In genomic region chr20:33611106-33611505, GRCh38 we compare ENCODE assay signal across 16 cellular contexts. TPM values are rescaled to one million over a fixed set of nuclear protein-coding genes. Genes with fewer than 3 reads are reported as not detected.
A peak's percentile ranks its signal among the peaks of the same experiment; 100 is the strongest.
DNase-seq lines count a peak whose midpoint lies in the region; ATAC-seq and TF ChIP-seq lines count a peak whose summit lies in the region.
"Had no signal": no experiment of that assay in that cellular context is flagged by ENCODE, and none has a peak within 500 bp of the region (broad histone marks: within the 10 kb centered on the region; RNA-seq: fewer than 3 reads in every experiment).

No MANE protein-coding gene starts in this region.

- peaks cover 5% of the 10 kb centered on the region for H3K4me1 ChIP-seq in cardiac muscle cell (ENCODE audit: low read depth)
- no peaks in the 10 kb centered on the region for H3K4me1 ChIP-seq in right atrium auricular region
- H3K4me1 ChIP-seq in Karpas-422 (ENCODE audit: low read length): peaks cover 50% of the 10 kb centered on the region

- CTCF ChIA-PET in activated B cell treated with CpG ODN at 0.5 μM for 24 hours (lab: Charles Lee): no interaction called here

- H3K36me3 Mint-ChIP-seq in activated B cell treated with CpG ODN at 0.5 μM for 24 hours (ENCODE audit: low read depth): peaks cover 55% of the 10 kb centered on the region

- no peak overlapping the region for H3K4me2 ChIP-seq in Karpas-422 (ENCODE audit: low read depth, low read length, poor library complexity, severe bottlenecking)
- H3K4me2 ChIP-seq: BLaER1 treated with 17β-estradiol and CSF1 and Interleukin-3, amounts not matched to agents 10 nM and 100 nM had no signal

- no peak overlapping the region for H3K4me3 Mint-ChIP-seq in activated B cell treated with CpG ODN at 0.5 μM for 24 hours
- H3K4me3 Mint-ChIP-seq: CD4-positive, alpha-beta T cell had no signal

- no peaks in the 10 kb centered on the region for H4K20me1 ChIP-seq in Karpas-422 (ENCODE audit: insufficient read depth, low read depth, low read length)

- no peak overlapping the region for H3K27ac Mint-ChIP-seq in activated B cell treated with CpG ODN at 0.5 μM for 24 hours
- H3K27ac Mint-ChIP-seq: CD4-positive, alpha-beta T cell had no signal

- H3K27ac ChIP-seq in cardiac muscle cell: peak overlapping the region; percentile 52
- no peak overlapping the region for H3K27ac ChIP-seq in right atrium auricular region
- peak overlapping the region; percentile 51 for H3K27ac ChIP-seq in Karpas-422 (ENCODE audit: low read length)
- H3K27ac ChIP-seq: BLaER1 treated with 17β-estradiol and CSF1 and Interleukin-3, amounts not matched to agents 10 nM and 100 nM had no signal

- H3K4me3 ChIP-seq in cardiac muscle cell (no peak overlapping the region), right atrium auricular region (no peak overlapping the region), Karpas-422 (ENCODE audit: low read length) (no peak overlapping the region)
- H3K4me3 ChIP-seq: BLaER1 treated with 17β-estradiol and CSF1 and Interleukin-3, amounts not matched to agents 10 nM and 100 nM; HAP-1 had no signal

- no peaks in the 10 kb centered on the region for H3K9me3 Mint-ChIP-seq in activated B cell treated with CpG ODN at 0.5 μM for 24 hours
- H3K9me3 Mint-ChIP-seq: CD4-positive, alpha-beta T cell had no signal

- H3K27me3 ChIP-seq in cardiac muscle cell: no peaks in the 10 kb centered on the region
- no peaks in the 10 kb centered on the region for H3K27me3 ChIP-seq in right atrium auricular region
- H3K27me3 ChIP-seq in Karpas-422 (ENCODE audit: low read length): no peaks in the 10 kb centered on the region
- H3K27me3 ChIP-seq: BLaER1 treated with 17β-estradiol and CSF1 and Interleukin-3, amounts not matched to agents 10 nM and 100 nM had no signal

- H3K9me3 ChIP-seq in cardiac muscle cell (ENCODE audit: low read depth) (no peaks in the 10 kb centered on the region), right atrium auricular region (no peaks in the 10 kb centered on the region), Karpas-422 (ENCODE audit: low read length) (no peaks in the 10 kb centered on the region)
- H3K9me3 ChIP-seq: BLaER1 treated with 17β-estradiol and CSF1 and Interleukin-3, amounts not matched to agents 10 nM and 100 nM; HAP-1 had no signal

- ATAC-seq in activated B cell treated with CpG ODN at 0.5 μM for 24 hours (ENCODE audit: low read depth) (peak; percentile 25), sciatic nerve (peak; percentile 74)

- no peak for TF ChIP-seq CTCF in cardiac muscle cell (IDR thresholded peaks at IDR 0.05; ENCODE audit: low read depth, low read length)
- no peak for TF ChIP-seq CTCF in right atrium auricular region (IDR thresholded peaks at IDR 0.05)
- TF ChIP-seq CTCF in activated B cell treated with CpG ODN at 0.5 μM for 24 hours (IDR thresholded peaks at IDR 0.05): no peak

- no peak overlapping the region for H2AFZ ChIP-seq in Karpas-422 (ENCODE audit: low read length)

- no peaks in the 10 kb centered on the region for H3K9me2 ChIP-seq in Karpas-422 (replicated peaks; ENCODE audit: insufficient read depth, low read length)

- DNase-seq in cardiac muscle cell (ENCODE audit: low read depth in 1 of 2, low spot score in 1 of 2) (peak in 1 of 2 donors; percentile 2), right atrium auricular region (ENCODE audit: low spot score) (no peak), Karpas-422 (no peak), activated B cell treated with CpG ODN at 0.5 μM for 24 hours (no peak), sciatic nerve (ENCODE audit: low spot score) (no peak), NCI-H526 treated with DMSO at 0.1 percent for 48 hours (lab: John Stamatoyannopoulos, UW) (no peak), NCI-H774 (lab: John Stamatoyannopoulos, UW) (no peak), G401 (ENCODE audit: low spot score) (no peak)
- DNase-seq: 8988T; AML-193; CD4-positive, alpha-beta T cell; DND-41; GF-D8 had no signal

- POLR2A ChIA-PET in activated B cell treated with CpG ODN at 0.5 μM for 24 hours (lab: Charles Lee): no interaction called here

- no peaks in the 10 kb centered on the region for H3K27me3 Mint-ChIP-seq in activated B cell treated with CpG ODN at 0.5 μM for 24 hours
- H3K27me3 Mint-ChIP-seq: CD4-positive, alpha-beta T cell had no signal

- H3K9ac ChIP-seq in Karpas-422 (ENCODE audit: low read length): no peak overlapping the region
- H3K9ac ChIP-seq: BLaER1 treated with 17β-estradiol and CSF1 and Interleukin-3, amounts not matched to agents 10 nM and 100 nM had no signal

- H3K36me3 ChIP-seq in cardiac muscle cell (peaks cover 29% of the 10 kb centered on the region), right atrium auricular region (peaks cover 41% of the 10 kb centered on the region), Karpas-422 (ENCODE audit: insufficient read depth, low read length) (peaks cover 73% of the 10 kb centered on the region)

- in situ Hi-C loops in G401 (cut with HindIII; ENCODE audit: low sequenced_read_pairs): no loop called here

- intact Hi-C loops in activated B cell treated with CpG ODN at 0.5 μM for 24 hours (cut with micrococcal nuclease): no loop called here
- intact Hi-C loops in sciatic nerve (cut with DNase I): no loop called here

- peaks cover 72% of the 10 kb centered on the region for H3K79me2 ChIP-seq in Karpas-422 (ENCODE audit: low read length)

- peaks cover 48% of the 10 kb centered on the region for H3K4me1 Mint-ChIP-seq in activated B cell treated with CpG ODN at 0.5 μM for 24 hours

RNA-seq across cellular contexts. Expression of gene C20orf144, which starts 51.0 kb away (rescaled TPM):
- total RNA-seq in cardiac muscle cell (0.21 TPM in 1 of 2 replicates, not detected in the other), right atrium auricular region (not detected), activated B cell treated with CpG ODN at 0.5 μM for 24 hours (0.20 and 0.27 TPM in 2 replicates), sciatic nerve (not detected)
- 1.4 and 1.9 TPM in 2 replicates for polyA plus RNA-seq in cardiac muscle cell
- total RNA-seq in Karpas-422 (2014; rRNA removed; shearing (Covaris generic); ENCODE audit: low replicate concordance): 0.45 and 0.69 TPM in 2 replicates
- 0.20 TPM in 1 of 2 replicates, not detected in the other for total RNA-seq in G401 (2014; rRNA removed; shearing (Covaris generic))

RNA-seq across cellular contexts. Expression of gene ACTL10, which starts 55.6 kb away (rescaled TPM):
- 1.1 and 1.5 TPM in 2 replicates for total RNA-seq in cardiac muscle cell
- polyA plus RNA-seq in cardiac muscle cell: 1.3 and 2.2 TPM in 2 replicates
- total RNA-seq in right atrium auricular region: under 1 TPM; 0.33 to 0.79 TPM
- 2.5 and 9.2 TPM in 2 replicates for total RNA-seq in Karpas-422 (2014; rRNA removed; shearing (Covaris generic); ENCODE audit: low replicate concordance)
- total RNA-seq in activated B cell treated with CpG ODN at 0.5 μM for 24 hours: 2.8 and 3.9 TPM in 2 replicates
- 0.71 TPM for total RNA-seq in sciatic nerve
- not detected in 2 replicates for total RNA-seq in G401 (2014; rRNA removed; shearing (Covaris generic))
- total RNA-seq: H1 had no signal

Comparison
In these comparisons a context has a peak if more than half of its experiments do, and no peak if none do; other contexts are left out.
1. H3K27ac ChIP-seq: peak in cardiac muscle cell (single experiment) and Karpas-422 (single experiment); none in right atrium auricular region (0 of 2).